32 cellular contexts compared by ENCODE assay signal in the genomic region with DNA sequence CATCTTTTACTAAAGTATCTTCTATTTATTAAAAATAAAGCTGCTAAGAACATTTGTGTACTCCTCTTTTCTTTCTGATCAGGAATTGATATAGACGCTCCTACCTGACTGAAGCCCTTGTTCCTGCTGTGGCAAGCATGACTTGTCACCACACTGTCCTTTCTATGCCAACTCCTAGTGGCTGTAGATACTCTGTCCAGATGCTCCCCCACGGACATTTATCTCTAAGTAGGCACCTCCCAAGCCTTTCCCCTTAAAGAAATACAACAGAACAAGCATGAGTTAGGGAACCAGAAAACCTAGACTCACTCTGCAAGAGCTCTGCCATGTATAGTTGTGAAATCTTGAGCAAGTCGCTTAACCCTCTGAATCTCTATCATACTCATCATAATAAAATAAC.
"Had no signal": no experiment of that assay in that cellular context is flagged by ENCODE, and none has a peak within 500 bp of the region (broad histone marks: within the 10 kb centered on the region; RNA-seq: fewer than 3 reads in every experiment).

No MANE protein-coding gene starts in this region.

- H3K4me1 Mint-ChIP-seq: activated CD4-positive, alpha-beta T cell treated with anti-CD3 and anti-CD28 coated beads for 36 hours; activated CD4-positive, alpha-beta T cell treated with anti-CD3 and anti-CD28 coated beads, Interleukin-2, amount 10 ng/mL, durations not matched to agents 24 days and 14 days; activated CD8-positive, alpha-beta memory T cell treated with anti-CD3 and anti-CD28 coated beads, Interleukin-2, amount 10 ng/mL, durations not matched to agents 7 days and 5 days; activated naive CD4-positive, alpha-beta T cell treated with anti-CD3 and anti-CD28 coated beads, Interleukin-2, amount 50 U/mL, for 24 hours; activated naive CD8-positive, alpha-beta T cell treated with anti-CD3 and anti-CD28 coated beads for 36 hours; activated naive CD8-positive, alpha-beta T cell treated with anti-CD3 and anti-CD28 coated beads, Interleukin-2, amount 50 U/mL, for 24 hours had no signal

- H3K36me3 Mint-ChIP-seq: activated CD8-positive, alpha-beta memory T cell treated with anti-CD3 and anti-CD28 coated beads, Interleukin-2, amount 10 ng/mL, durations not matched to agents 7 days and 5 days had no signal

- H3K4me1 ChIP-seq: adrenal gland, body of pancreas had no signal

- H3K4me3 Mint-ChIP-seq: activated CD4-positive, alpha-beta memory T cell treated with anti-CD3 and anti-CD28 coated beads for 36 hours; activated CD4-positive, alpha-beta T cell treated with anti-CD3 and anti-CD28 coated beads for 36 hours; activated CD4-positive, alpha-beta T cell treated with anti-CD3 and anti-CD28 coated beads, Interleukin-2, amount 10 ng/mL, durations not matched to agents 24 days and 14 days; activated CD8-positive, alpha-beta memory T cell treated with anti-CD3 and anti-CD28 coated beads, Interleukin-2, amount 10 ng/mL, durations not matched to agents 7 days and 5 days; activated CD8-positive, alpha-beta T cell treated with anti-CD3 and anti-CD28 coated beads, Interleukin-2, amount 10 ng/mL, durations not matched to agents 7 days and 5 days; activated naive CD4-positive, alpha-beta T cell treated with anti-CD3 and anti-CD28 coated beads for 36 hours; activated naive CD4-positive, alpha-beta T cell treated with anti-CD3 and anti-CD28 coated beads, Interleukin-2, amount 50 U/mL, for 24 hours; activated naive CD8-positive, alpha-beta T cell treated with anti-CD3 and anti-CD28 coated beads for 36 hours; activated naive CD8-positive, alpha-beta T cell treated with anti-CD3 and anti-CD28 coated beads, Interleukin-2, amount 50 U/mL, for 24 hours; activated T-helper 1 cell treated with anti-CD3 and anti-CD28 coated beads, Interleukin-12 subunit alpha, Interleukin-12 subunit beta, Interleukin-2, Interleukin-4 antibody, amounts not matched to agents 30 ng/mL and 10 ng/mL and 1 ng/mL, durations not matched to agents 14 hours and 24 hours and 36 hours; effector memory CD8-positive, alpha-beta T cell had no signal

- H3K27ac ChIP-seq: adrenal gland, body of pancreas, epithelial cell of prostate had no signal

- H3K9me3 ChIP-seq: adrenal gland, body of pancreas had no signal

- DNase-seq: activated CD4-positive, alpha-beta memory T cell treated with anti-CD3 and anti-CD28 coated beads for 36 hours; activated CD4-positive, alpha-beta T cell treated with anti-CD3 and anti-CD28 coated beads for 36 hours; activated CD4-positive, alpha-beta T cell treated with anti-CD3 and anti-CD28 coated beads, Interleukin-2, amount 10 ng/mL, durations not matched to agents 24 days and 14 days; activated CD4-positive, CD25-positive, alpha-beta regulatory T cell; activated CD4-positive, CD25-positive, alpha-beta regulatory T cell treated with anti-CD3 and anti-CD28 coated beads, Interleukin-2, amount 50 U/mL, for 72 hours; activated CD8-positive, alpha-beta memory T cell treated with anti-CD3 and anti-CD28 coated beads, Interleukin-2, amount 10 ng/mL, durations not matched to agents 7 days and 5 days; activated CD8-positive, alpha-beta memory T cell treated with anti-CD3 and anti-CD28 coated beads, Interleukin-2, amount 50 U/mL, for 4 hours; activated CD8-positive, alpha-beta T cell treated with anti-CD3 and anti-CD28 coated beads, Interleukin-2, amount 10 ng/mL, durations not matched to agents 7 days and 5 days; activated effector memory CD4-positive, alpha-beta T cell treated with anti-CD3 and anti-CD28 coated beads, Interleukin-2, amount 50 U/mL, for 16 hours; activated naive CD4-positive, alpha-beta T cell treated with anti-CD3 and anti-CD28 coated beads for 36 hours; activated naive CD8-positive, alpha-beta T cell treated with anti-CD3 and anti-CD28 coated beads for 36 hours; activated naive CD8-positive, alpha-beta T cell treated with anti-CD3 and anti-CD28 coated beads, Interleukin-2, amount 50 U/mL, for 24 hours; activated T-cell treated with anti-CD3 and anti-CD28 coated beads, Interleukin-2, amount 50 U/mL, for 1 hour; activated T-cell treated with anti-CD3 and anti-CD28 coated beads, Interleukin-2, amount 50 U/mL, for 48 hours; adrenal gland; amygdala; aorta; body of pancreas; caudate nucleus; cortex of kidney; dermis blood vessel endothelial cell; effector CD4-positive, alpha-beta T cell; effector memory CD8-positive, alpha-beta T cell; foreskin fibroblast; head of caudate nucleus; hippocampal formation; T-helper 2 cell had no signal

- H3K27ac Mint-ChIP-seq: activated CD4-positive, alpha-beta memory T cell treated with anti-CD3 and anti-CD28 coated beads for 36 hours; activated CD4-positive, alpha-beta T cell treated with anti-CD3 and anti-CD28 coated beads for 36 hours; activated CD4-positive, alpha-beta T cell treated with anti-CD3 and anti-CD28 coated beads, Interleukin-2, amount 10 ng/mL, durations not matched to agents 24 days and 14 days; activated CD8-positive, alpha-beta memory T cell treated with anti-CD3 and anti-CD28 coated beads, Interleukin-2, amount 10 ng/mL, durations not matched to agents 7 days and 5 days; activated CD8-positive, alpha-beta T cell treated with anti-CD3 and anti-CD28 coated beads, Interleukin-2, amount 10 ng/mL, durations not matched to agents 7 days and 5 days; activated naive CD4-positive, alpha-beta T cell treated with anti-CD3 and anti-CD28 coated beads for 36 hours; activated naive CD4-positive, alpha-beta T cell treated with anti-CD3 and anti-CD28 coated beads, Interleukin-2, amount 50 U/mL, for 24 hours; activated naive CD8-positive, alpha-beta T cell treated with anti-CD3 and anti-CD28 coated beads for 36 hours; activated naive CD8-positive, alpha-beta T cell treated with anti-CD3 and anti-CD28 coated beads, Interleukin-2, amount 50 U/mL, for 24 hours; activated T-helper 1 cell treated with anti-CD3 and anti-CD28 coated beads, Interleukin-12 subunit alpha, Interleukin-12 subunit beta, Interleukin-2, Interleukin-4 antibody, amounts not matched to agents 30 ng/mL and 10 ng/mL and 1 ng/mL, durations not matched to agents 14 hours and 24 hours and 36 hours; activated T-helper 2 cell treated with anti-CD3 and anti-CD28 coated beads, Interferon-gamma antibody, Interleukin-2, Interleukin-4, amounts not matched to agents 10 μg/mL and 5 μg/mL and 100 μg/mL, durations not matched to agents 14 hours and 24 hours and 36 hours; effector memory CD8-positive, alpha-beta T cell had no signal

- H3K27me3 ChIP-seq: adrenal gland, body of pancreas had no signal

- H3K36me3 ChIP-seq: adrenal gland had no signal

- H3K4me3 ChIP-seq: adrenal gland, body of pancreas had no signal

- H3K9me3 Mint-ChIP-seq: activated CD4-positive, alpha-beta memory T cell treated with anti-CD3 and anti-CD28 coated beads for 36 hours; activated CD4-positive, alpha-beta T cell treated with anti-CD3 and anti-CD28 coated beads, Interleukin-2, amount 10 ng/mL, durations not matched to agents 24 days and 14 days; activated naive CD4-positive, alpha-beta T cell treated with anti-CD3 and anti-CD28 coated beads for 36 hours; activated naive CD4-positive, alpha-beta T cell treated with anti-CD3 and anti-CD28 coated beads, Interleukin-2, amount 50 U/mL, for 24 hours; activated naive CD8-positive, alpha-beta T cell treated with anti-CD3 and anti-CD28 coated beads for 36 hours; activated naive CD8-positive, alpha-beta T cell treated with anti-CD3 and anti-CD28 coated beads, Interleukin-2, amount 50 U/mL, for 24 hours; activated T-helper 1 cell treated with anti-CD3 and anti-CD28 coated beads, Interleukin-12 subunit alpha, Interleukin-12 subunit beta, Interleukin-2, Interleukin-4 antibody, amounts not matched to agents 30 ng/mL and 10 ng/mL and 1 ng/mL, durations not matched to agents 14 hours and 24 hours and 36 hours; activated T-helper 2 cell treated with anti-CD3 and anti-CD28 coated beads, Interferon-gamma antibody, Interleukin-2, Interleukin-4, amounts not matched to agents 10 μg/mL and 5 μg/mL and 100 μg/mL, durations not matched to agents 14 hours and 24 hours and 36 hours; effector memory CD8-positive, alpha-beta T cell had no signal

- H3K27me3 Mint-ChIP-seq: activated CD4-positive, alpha-beta memory T cell treated with anti-CD3 and anti-CD28 coated beads for 36 hours; activated CD4-positive, alpha-beta T cell treated with anti-CD3 and anti-CD28 coated beads for 36 hours; activated CD4-positive, alpha-beta T cell treated with anti-CD3 and anti-CD28 coated beads, Interleukin-2, amount 10 ng/mL, durations not matched to agents 24 days and 14 days; activated CD8-positive, alpha-beta memory T cell treated with anti-CD3 and anti-CD28 coated beads, Interleukin-2, amount 10 ng/mL, durations not matched to agents 7 days and 5 days; activated naive CD4-positive, alpha-beta T cell treated with anti-CD3 and anti-CD28 coated beads, Interleukin-2, amount 50 U/mL, for 24 hours; activated naive CD8-positive, alpha-beta T cell treated with anti-CD3 and anti-CD28 coated beads for 36 hours; activated naive CD8-positive, alpha-beta T cell treated with anti-CD3 and anti-CD28 coated beads, Interleukin-2, amount 50 U/mL, for 24 hours; effector memory CD8-positive, alpha-beta T cell had no signal

- ATAC-seq: activated CD4-positive, alpha-beta T cell treated with anti-CD3 and anti-CD28 coated beads for 36 hours; activated CD8-positive, alpha-beta memory T cell treated with anti-CD3 and anti-CD28 coated beads, Interleukin-2, amount 10 ng/mL, durations not matched to agents 7 days and 5 days; activated CD8-positive, alpha-beta T cell treated with anti-CD3 and anti-CD28 coated beads, Interleukin-2, amount 10 ng/mL, durations not matched to agents 7 days and 5 days; activated naive CD8-positive, alpha-beta T cell treated with anti-CD3 and anti-CD28 coated beads, Interleukin-2, amount 50 U/mL, for 24 hours; body of pancreas; effector memory CD8-positive, alpha-beta T cell; esophagus mucosa had no signal
